8 cellular contexts compared by ENCODE assay signal in genomic region chr12:95634622-95635621, GRCh38.
DNase-seq lines count a peak whose midpoint lies in the region; ATAC-seq and TF ChIP-seq lines count a peak whose summit lies in the region.
"Had no signal": no experiment of that assay in that cellular context is flagged by ENCODE, and none has a peak within 500 bp of the region (broad histone marks: within the 10 kb centered on the region; RNA-seq: fewer than 3 reads in every experiment).

No MANE protein-coding gene starts in this region.

- no peak overlapping the region for H3K9ac ChIP-seq in OCI-LY3 (ENCODE audit: low read length)

- H3K36me3 ChIP-seq in OCI-LY3 (replicated peaks; ENCODE audit: low read depth, low read length) (no peaks in the 10 kb centered on the region), gastroesophageal sphincter (no peaks in the 10 kb centered on the region), transverse colon (no peaks in the 10 kb centered on the region)

- no peak overlapping the region for H2AFZ ChIP-seq in OCI-LY3 (ENCODE audit: low read depth, low read length)

- no peaks in the 10 kb centered on the region for H3K9me3 ChIP-seq in OCI-LY3 (ENCODE audit: insufficient read depth, low read length)
- H3K9me3 ChIP-seq in gastroesophageal sphincter: no peaks in the 10 kb centered on the region
- no peaks in the 10 kb centered on the region for H3K9me3 ChIP-seq in transverse colon

- H3K27ac Mint-ChIP-seq in activated naive CD8-positive, alpha-beta T cell treated with anti-CD3 and anti-CD28 coated beads, Interleukin-2, amount 50 U/mL, for 24 hours: no peak overlapping the region

- H3K9me3 Mint-ChIP-seq in activated naive CD8-positive, alpha-beta T cell treated with anti-CD3 and anti-CD28 coated beads, Interleukin-2, amount 50 U/mL, for 24 hours: peaks cover 4% of the 10 kb centered on the region

- no peaks in the 10 kb centered on the region for H3K27me3 ChIP-seq in OCI-LY3 (ENCODE audit: low read depth, low read length)
- H3K27me3 ChIP-seq in gastroesophageal sphincter: no peaks in the 10 kb centered on the region
- no peaks in the 10 kb centered on the region for H3K27me3 ChIP-seq in transverse colon

- no peaks in the 10 kb centered on the region for H3K4me1 Mint-ChIP-seq in activated naive CD8-positive, alpha-beta T cell treated with anti-CD3 and anti-CD28 coated beads, Interleukin-2, amount 50 U/mL, for 24 hours

- H3K36me3 Mint-ChIP-seq in activated naive CD8-positive, alpha-beta T cell treated with anti-CD3 and anti-CD28 coated beads, Interleukin-2, amount 50 U/mL, for 24 hours (ENCODE audit: low read depth): no peaks in the 10 kb centered on the region

- DNase-seq in HCEC 1CT (peak; percentile 34), transverse colon (peak; percentile 80), CD1c-positive myeloid dendritic cell (ENCODE audit: extremely low spot score) (no peak)
- DNase-seq in activated CD4-positive, alpha-beta T cell treated with anti-CD3 and anti-CD28 coated beads, Interleukin-2, amount 50 U/mL, for 1 hour: no peak
- no peak for DNase-seq in activated naive CD8-positive, alpha-beta T cell treated with anti-CD3 and anti-CD28 coated beads, Interleukin-2, amount 50 U/mL, for 24 hours
- DNase-seq: activated gamma-delta T cell had no signal

- 65 to 87% methylated on average over 3 to 8 of the region's 9 CpGs for WGBS in gastroesophageal sphincter (ENCODE audit: low coverage in 1 of 2), 2 donors
- 23 to 57% methylated on average over 5 to 9 of the region's 9 CpGs for WGBS in transverse colon (ENCODE audit: low coverage in 1 of 2), 2 donors

- TF ChIP-seq POLR2A in gastroesophageal sphincter (IDR thresholded peaks at IDR 0.05): no peak
- TF ChIP-seq POLR2A in transverse colon (IDR thresholded peaks at IDR 0.05): no peak

- TF ChIP-seq EP300 in gastroesophageal sphincter (IDR thresholded peaks at IDR 0.05): no peak
- TF ChIP-seq EP300 in transverse colon (IDR thresholded peaks at IDR 0.05; ENCODE audit: low read depth): no peak

- no peaks in the 10 kb centered on the region for H3K79me2 ChIP-seq in OCI-LY3 (ENCODE audit: low read length)

- H3K4me1 ChIP-seq in OCI-LY3 (ENCODE audit: low read length) (peaks cover 8% of the 10 kb centered on the region), gastroesophageal sphincter (peaks cover 0 to 24% (median 0%) of the 10 kb centered on the region in 3 donors), transverse colon (peaks cover 5 to 36% (median 22%) of the 10 kb centered on the region in 4 donors)

- no peaks in the 10 kb centered on the region for H3K27me3 Mint-ChIP-seq in activated naive CD8-positive, alpha-beta T cell treated with anti-CD3 and anti-CD28 coated beads, Interleukin-2, amount 50 U/mL, for 24 hours

- intact Hi-C loops in transverse colon (cut with DNase I; ENCODE audit: low total_unique reads): no loop called here

- no peak overlapping the region for H3K27ac ChIP-seq in OCI-LY3 (ENCODE audit: low read length)
- H3K27ac ChIP-seq in gastroesophageal sphincter: peak overlapping the region in 3 of 4 donors; percentile 13 to 66 (median 17)
- peak overlapping the region; percentile 70 to 81 (median 76) for H3K27ac ChIP-seq in transverse colon

- TF ChIP-seq CTCF in OCI-LY3 (IDR thresholded peaks at IDR 0.05; ENCODE audit: low read depth, low read length): no peak
- no peak for TF ChIP-seq CTCF in gastroesophageal sphincter (IDR thresholded peaks at IDR 0.05)
- no peak for TF ChIP-seq CTCF in transverse colon (IDR thresholded peaks at IDR 0.05)

- ATAC-seq in gastroesophageal sphincter: peak; percentile 25
- no peak for ATAC-seq in activated naive CD8-positive, alpha-beta T cell treated with anti-CD3 and anti-CD28 coated beads, Interleukin-2, amount 50 U/mL, for 24 hours

- peak overlapping the region; percentile 20; the same call in 1 of the 2 replicates for H3K4me2 ChIP-seq in OCI-LY3 (ENCODE audit: low read length)

- no peaks in the 10 kb centered on the region for H4K20me1 ChIP-seq in OCI-LY3 (ENCODE audit: insufficient read depth, low read length)

- H3K4me3 ChIP-seq in OCI-LY3 (ENCODE audit: low read length) (no peak overlapping the region), gastroesophageal sphincter (no peak overlapping the region), transverse colon (no peak overlapping the region)

- in situ Hi-C loops in transverse colon (cut with MboI; ENCODE audit: low pct_ligation_motif_present in 1 of 4, low pct_unique_long_range_greater_than_20kb in 1 of 4, low sequenced_read_pairs in 3 of 4): no loop called here

- no peak overlapping the region for H3K4me3 Mint-ChIP-seq in activated naive CD8-positive, alpha-beta T cell treated with anti-CD3 and anti-CD28 coated beads, Interleukin-2, amount 50 U/mL, for 24 hours

Comparison
In these comparisons a context has a peak if more than half of its experiments do, and no peak if none do; other contexts are left out.
1. DNase-seq: peak in HCEC 1CT (single experiment) and transverse colon (single experiment); none in activated CD4-positive, alpha-beta T cell treated with anti-CD3 and anti-CD28 coated beads, Interleukin-2, amount 50 U/mL, for 1 hour (single experiment), activated naive CD8-positive, alpha-beta T cell treated with anti-CD3 and anti-CD28 coated beads, Interleukin-2, amount 50 U/mL, for 24 hours (single experiment) and CD1c-positive myeloid dendritic cell (single experiment).